1 cellular context compared by ENCODE assay signal in genomic region chr11:45848654-45849081, GRCh38.
TF ChIP-seq lines count a peak whose summit lies in the region.

No MANE protein-coding gene starts in this region.

TF ChIP-seq in IMR-90, 13 proteins besides CTCF, POLR2A, EP300 and RAD21 (continued from another document):
- TF ChIP-seq MAFK (IDR thresholded peaks at IDR 0.05; ENCODE audit: low read depth, low read length) (no peak), BHLHE40 (IDR thresholded peaks at IDR 0.05; ENCODE audit: low read depth, low read length) (no peak), ELK1 (IDR thresholded peaks at IDR 0.05; ENCODE audit: borderline replicate concordance, low read depth, low read length) (no peak)
